ENCODE assay signal across 21 cellular contexts in the genomic region with DNA sequence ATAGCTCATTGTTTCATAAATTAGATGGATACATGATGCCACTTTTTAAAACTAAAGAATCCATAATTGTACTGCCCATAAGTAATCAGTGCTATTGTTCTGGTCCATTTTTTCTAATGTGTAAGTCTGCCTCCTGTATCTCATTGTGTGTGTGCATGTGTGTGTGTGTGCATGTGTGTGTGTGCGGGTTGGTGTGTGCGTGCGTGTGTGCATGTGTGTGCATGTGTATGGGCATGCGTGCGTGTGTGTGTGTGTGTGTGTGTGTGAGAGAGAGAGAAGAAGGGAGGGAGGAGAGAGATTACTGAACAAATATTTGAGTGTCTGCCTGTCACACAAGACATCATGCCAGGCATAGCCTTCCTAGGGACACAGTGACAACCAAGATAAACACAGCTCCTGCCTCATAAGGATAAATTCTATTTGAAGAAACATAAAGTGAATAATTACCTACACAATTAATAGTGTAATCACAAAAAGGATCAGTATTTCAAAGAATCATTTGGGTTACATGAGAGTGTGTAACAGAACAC. TPM values are rescaled to one million over a fixed set of nuclear protein-coding genes. Genes with fewer than 3 reads are reported as not detected.
DNase-seq lines count a peak whose midpoint lies in the region; ATAC-seq, FAIRE-seq and TF ChIP-seq lines count a peak whose summit lies in the region.
"Had no signal": no experiment of that assay in that cellular context is flagged by ENCODE, and none has a peak within 500 bp of the region (broad histone marks: within the 10 kb centered on the region; RNA-seq: fewer than 3 reads in every experiment).

No MANE protein-coding gene starts in this region.

- no peak overlapping the region for H3K18ac ChIP-seq in trophoblast cell (ENCODE audit: low read length)

- no peak overlapping the region for H3K27ac Mint-ChIP-seq in GM23338
- H3K27ac Mint-ChIP-seq: B cell, CD14-positive monocyte had no signal

- H2BK5ac ChIP-seq in trophoblast cell (ENCODE audit: low read depth, low read length, poor library complexity) = no peak overlapping the region

- H3K9me3 Mint-ChIP-seq in GM23338 = no peaks in the 10 kb centered on the region

- no peak for FAIRE-seq in GM12878 (lab: Jason Lieb, UNC)
- FAIRE-seq: A549, GM19239, H54 had no signal

- H3K9me2 ChIP-seq in GM23338 (ENCODE audit: insufficient read depth) = no peaks in the 10 kb centered on the region
- H3K9me2 ChIP-seq: SK-N-SH had no signal

- CTCF ChIA-PET in GM12878 (lab: Yijun Ruan, JAX) = no interaction called here

- no peak overlapping the region for H4K91ac ChIP-seq in trophoblast cell (ENCODE audit: low read depth, low read length)

- H3K23ac ChIP-seq in trophoblast cell (ENCODE audit: low read length) = no peak overlapping the region

- peaks cover 15% of the 10 kb centered on the region for H3K27me3 Mint-ChIP-seq in GM23338 (ENCODE audit: insufficient read depth, low read depth, poor library complexity)

- intact Hi-C loops in GM12878 (cut with micrococcal nuclease; ENCODE audit: unreplicated experiment) = no loop called here

- RAD21 ChIA-PET in GM12878 (lab: Charles Lee; ENCODE audit: unreplicated experiment) = no interaction called here

- TF ChIP-seq RAD21 in GM12878 (IDR thresholded peaks at IDR 0.05; ENCODE audit: insufficient read depth, low read depth, low read length) = no peak

- in situ Hi-C loops in GM12878 (cut with MboI) = no loop called here

- no peak for ATAC-seq in GM12878
- ATAC-seq in GM23338 = no peak
- ATAC-seq in HG03025 (IDR thresholded peaks at IDR 0.05; ENCODE audit: low FRiP score, unreplicated experiment) = no peak
- ATAC-seq: A549 had no signal

- H3K36me3 Mint-ChIP-seq in GM23338 (ENCODE audit: low read depth) = no peaks in the 10 kb centered on the region
- H3K36me3 Mint-ChIP-seq: CD14-positive monocyte had no signal

- H3K4me1 Mint-ChIP-seq in GM23338 = peaks cover 21% of the 10 kb centered on the region

- no peak overlapping the region for H2AFZ ChIP-seq in GM12878 (ENCODE audit: control insufficient read depth, low read depth, low read length)
- no peak overlapping the region for H2AFZ ChIP-seq in trophoblast cell (ENCODE audit: insufficient read depth, low read length, poor library complexity)
- H2AFZ ChIP-seq in GM23338 = no peak overlapping the region
- H2AFZ ChIP-seq: PC-9 had no signal

- H4K20me1 ChIP-seq in GM12878 (ENCODE audit: control insufficient read depth, insufficient read depth) (no peaks in the 10 kb centered on the region), GM23338 (replicated peaks; ENCODE audit: insufficient read depth) (no peaks in the 10 kb centered on the region; the same call in 1 of the 2 replicates)

- H3K4me2 ChIP-seq in GM12878 (ENCODE audit: control insufficient read depth, insufficient read depth) (no peak overlapping the region), trophoblast cell (ENCODE audit: low read length) (no peak overlapping the region), GM23338 (no peak overlapping the region)
- H3K4me2 ChIP-seq: A549, PC-9, SK-N-SH had no signal

- H2AK5ac ChIP-seq in trophoblast cell (ENCODE audit: low read length) = no peak overlapping the region

- H3K4me1 ChIP-seq in GM12878 (ENCODE audit: control insufficient read depth, insufficient read depth, low read length) = no peaks in the 10 kb centered on the region
- no peaks in the 10 kb centered on the region for H3K4me1 ChIP-seq in trophoblast cell (ENCODE audit: control insufficient read depth in 1 of 2, insufficient read depth in 2 of 2, low read length in 2 of 2)
- peaks cover 15% of the 10 kb centered on the region; the same call in 1 of the 2 replicates for H3K4me1 ChIP-seq in GM23338 (ENCODE audit: insufficient read depth)
- H3K4me1 ChIP-seq: A549 had no signal

- H3K9me3 ChIP-seq in GM12878 (replicated peaks; ENCODE audit: control insufficient read depth, insufficient read depth, low read length) = no peaks in the 10 kb centered on the region
- peaks cover 11% of the 10 kb centered on the region for H3K9me3 ChIP-seq in trophoblast cell (ENCODE audit: insufficient read depth, low read depth, low read length)
- H3K9me3 ChIP-seq: A549, SK-N-SH had no signal

- H2BK120ac ChIP-seq in trophoblast cell (ENCODE audit: insufficient read depth, low read length, poor library complexity) = no peak overlapping the region

- H3K4me3 ChIP-seq in GM12878 = no peak overlapping the region
- H3K4me3 ChIP-seq in trophoblast cell (ENCODE audit: low read depth, low read length) = peak overlapping the region; percentile 42
- no peak overlapping the region for H3K4me3 ChIP-seq in GM23338
- H3K4me3 ChIP-seq: A549, PC-9 had no signal

- H3K4ac ChIP-seq in trophoblast cell (ENCODE audit: low read depth, low read length) = no peak overlapping the region

- peaks cover 2 to 13% of the 10 kb centered on the region in 2 experiments for H3K27me3 ChIP-seq in GM12878 (replicated peaks in 1 of 2; ENCODE audit: control insufficient read depth in 2 of 2, insufficient read depth in 2 of 2, low read length in 1 of 2)
- peaks cover 11% of the 10 kb centered on the region for H3K27me3 ChIP-seq in trophoblast cell (ENCODE audit: insufficient read depth, low read length)
- H3K27me3 ChIP-seq in GM23338 (ENCODE audit: insufficient read depth) = no peaks in the 10 kb centered on the region

- TF ChIP-seq CTCF in GM12878 (IDR thresholded peaks at IDR 0.05 in 2 of 3, conservative IDR thresholded peaks at IDR 0.05 in 1 of 3; ENCODE audit: control insufficient read depth in 2 of 3, extremely low read depth in 1 of 3, insufficient read depth in 1 of 3, low read depth in 3 of 3, low read length in 3 of 3) = no peak
- no peak for TF ChIP-seq CTCF in GM23338 (conservative IDR thresholded peaks at IDR 0.05; ENCODE audit: low read depth in 2 of 2)

- DNase-seq in DMS53 treated with DMSO at 0.1 percent for 48 hours (lab: John Stamatoyannopoulos, UW; ENCODE audit: unreplicated experiment) = peak; percentile 44
- DNase-seq in NCI-H146 (lab: John Stamatoyannopoulos, UW) = peak; percentile 67
- no peak for DNase-seq in GM12878 (ENCODE audit: low read depth, low spot score)
- DNase-seq in trophoblast cell = no peak
- DNase-seq in dermis blood vessel endothelial cell = no peak
- DNase-seq in GM23338 (ENCODE audit: low spot score) = no peak
- DNase-seq: KG1, NCI-H1092 treated with DMSO at 0.1 percent for 48 hours, NCI-H1436 treated with DMSO at 0.1 percent for 48 hours, NCI-H2081, NCI-H345, PC-9, RPMI8226, SIG-M5, SK-N-SH had no signal

- no peak overlapping the region for H2BK12ac ChIP-seq in trophoblast cell (ENCODE audit: low read length)

- H3K9ac ChIP-seq in GM12878 (ENCODE audit: control insufficient read depth, insufficient read depth, low read length) (no peak overlapping the region), trophoblast cell (ENCODE audit: low read length) (no peak overlapping the region)
- H3K9ac ChIP-seq: SK-N-SH had no signal

- H4K8ac ChIP-seq in trophoblast cell (ENCODE audit: low read depth, low read length) = no peak overlapping the region

- H3K36me3 ChIP-seq in GM12878 (ENCODE audit: control insufficient read depth in 2 of 2, insufficient read depth in 2 of 2, low read length in 1 of 2) (no peaks in the 10 kb centered on the region), trophoblast cell (ENCODE audit: control insufficient read depth in 1 of 2, insufficient read depth in 2 of 2, low read length in 2 of 2) (no peaks in the 10 kb centered on the region), GM23338 (ENCODE audit: insufficient read depth) (no peaks in the 10 kb centered on the region)

- H3K79me2 ChIP-seq in GM12878 (ENCODE audit: control insufficient read depth, insufficient read depth, low read length) (no peaks in the 10 kb centered on the region), trophoblast cell (ENCODE audit: control insufficient read depth, insufficient read depth, low read length, poor library complexity) (no peaks in the 10 kb centered on the region), GM23338 (replicated peaks; ENCODE audit: insufficient read depth) (no peaks in the 10 kb centered on the region)

- H4K12ac ChIP-seq in trophoblast cell (ENCODE audit: low read depth, low read length) = no peak overlapping the region

- SMC1A ChIA-PET in GM12878 (lab: Charles Lee; ENCODE audit: uncharacterized antibody, unreplicated experiment) = no interaction called here

- no peak overlapping the region for H3K27ac ChIP-seq in GM12878 (ENCODE audit: control insufficient read depth, insufficient read depth)
- no peak overlapping the region for H3K27ac ChIP-seq in trophoblast cell (ENCODE audit: low read depth, low read length)
- H3K27ac ChIP-seq in GM23338 (ENCODE audit: low read depth) = no peak overlapping the region
- H3K27ac ChIP-seq: A549, PC-9 had no signal

- H3K79me1 ChIP-seq in trophoblast cell (ENCODE audit: low read length) = no peaks in the 10 kb centered on the region

- H3F3A ChIP-seq in GM23338 (replicated peaks; ENCODE audit: low read depth) = no peaks in the 10 kb centered on the region

- H3K14ac ChIP-seq in trophoblast cell (ENCODE audit: low read length) = no peak overlapping the region

- BruUV-seq in GM12878 (replicated peaks; lab: Mats Ljungman, UMichigan) = no TSS peak

- H3K4me3 Mint-ChIP-seq in GM23338 = no peak overlapping the region
- H3K4me3 Mint-ChIP-seq: B cell, CD14-positive monocyte had no signal

- 88% methylated on average over 5 of the region's 5 CpGs for WGBS in GM12878 (ENCODE audit: insufficient coverage, insufficient replicate concordance, low lambda C conversion rate, missing lambda C conversion rate)
- WGBS in trophoblast cell (ENCODE audit: extremely low coverage, insufficient coverage, insufficient read length) = no CpG with 5 or more reads among the region's 5 CpGs

- TF ChIP-seq POLR2A in GM12878 (IDR thresholded peaks at IDR 0.05; ENCODE audit: low read depth, low read length) = no peak

- POLR2A ChIA-PET in GM12878 (lab: Charles Lee) = no interaction called here

- TF ChIP-seq EP300 in GM12878 (IDR thresholded peaks at IDR 0.05; ENCODE audit: borderline replicate concordance in 1 of 2, control insufficient read depth in 1 of 2, low read depth in 2 of 2, low read length in 2 of 2) = no peak

RNA-seq across cellular contexts. Expression of gene RPS6KA2, which starts 33.2 kb away (rescaled TPM):
- 1.4 and 1.6 TPM in 2 replicates for total RNA-seq in GM12878 (2013; cell fraction: nucleolus; rRNA removed)
- total RNA-seq in GM12878 (2014; rRNA removed) (0.17 and 0.38 TPM in 2 replicates), GM12878 (2014; rRNA removed; fragmentation: Illumina TruSeq; extraction: Trizol) (0.22 TPM in 1 of 2 replicates, not detected in the other), GM12878 (2021) (0.53 and 1.0 TPM in 2 replicates), dermis blood vessel endothelial cell (166 and 297 TPM in 2 replicates)
- 0.85 TPM for polyA plus RNA-seq in GM12878 (2011; ENCODE audit: low read depth)
- polyA plus RNA-seq in GM12878 (2011; rRNA removed) (0.24 and 0.37 TPM in 2 replicates), GM12878 (2014; fragmentation: Illumina TruSeq; extraction: Trizol) (0.07 and 1.0 TPM in 2 replicates), GM12878 (2014; fragmentation: Nextera tagmentation; extraction: Ambion mirVana) (under 1 TPM in 1 of 2 experiments, not detected in 1; 0.02 TPM), GM12878 (2014; rRNA removed) (0.44 and 0.53 TPM in 2 replicates), GM12878 (2016; fragmentation: Nextera tagmentation; extraction: Ambion mirVana) (under 1 TPM; 0.21 to 0.51 TPM), GM23338 (2016; fragmentation: Nextera tagmentation; extraction: Ambion mirVana) (9.4 and 12.5 TPM in 2 replicates)
- 0.22 and 0.39 TPM in 2 replicates for polyA plus RNA-seq in GM12878 (2011; cell fraction: cytosol; rRNA removed)
- polyA plus RNA-seq in GM12878 (2011; cell fraction: nucleus; rRNA removed) = 1.3 and 1.5 TPM in 2 replicates
- 1.2 and 1.6 TPM in 2 replicates for polyA plus RNA-seq in GM12878 (2012)
- polyA minus RNA-seq in GM12878 (2011; rRNA and poly(A)+ RNA removed) = 0.31 and 0.66 TPM in 2 replicates
- 0.13 and 0.83 TPM in 2 replicates for polyA minus RNA-seq in GM12878 (2011; cell fraction: cytosol; rRNA and poly(A)+ RNA removed)
- 0.97 and 1.4 TPM in 2 replicates for polyA minus RNA-seq in GM12878 (2011; cell fraction: nucleus; rRNA and poly(A)+ RNA removed)
- polyA plus RNA-seq in trophoblast cell (2013) = 14.3 and 15.4 TPM in 2 replicates
- total RNA-seq in GM23338 (2014; rRNA removed; shearing (Covaris generic)) = 25.3 and 25.6 TPM in 2 replicates

Comparison
In these comparisons a context has a peak if more than half of its experiments do, and no peak if none do; other contexts are left out.
1. DNase-seq: peak in DMS53 treated with DMSO at 0.1 percent for 48 hours (single experiment) and NCI-H146 (single experiment); none in GM12878 (single experiment), trophoblast cell (0 of 2), dermis blood vessel endothelial cell (single experiment) and GM23338 (single experiment).
2. RNA of gene RPS6KA2, which starts 33.2 kb away (total RNA-seq): 166 to 297 TPM in dermis blood vessel endothelial cell and 25.3 to 25.6 TPM in GM23338; 0.17 to 1.6 TPM in GM12878; every median in the first group is over 10 times any median in the second.